27 cellular contexts compared by ENCODE assay signal in genomic region chr2:209367091-209367747, GRCh38. TPM values are rescaled to one million over a fixed set of nuclear protein-coding genes. Genes with fewer than 3 reads are reported as not detected.
DNase-seq lines count a peak whose midpoint lies in the region; ATAC-seq, FAIRE-seq and TF ChIP-seq lines count a peak whose summit lies in the region.
"Had no signal": no experiment of that assay in that cellular context is flagged by ENCODE, and none has a peak within 500 bp of the region (broad histone marks: within the 10 kb centered on the region; RNA-seq: fewer than 3 reads in every experiment).

No MANE protein-coding gene starts in this region.

- H2AFZ ChIP-seq in ACC112 (ENCODE audit: low read length, unreplicated experiment) (no peak overlapping the region), astrocyte (ENCODE audit: low read depth, low read length) (no peak overlapping the region)

- peaks cover 27% of the 10 kb centered on the region for H3K4me1 ChIP-seq in ACC112 (ENCODE audit: control insufficient read depth, insufficient read depth, low read length, unreplicated experiment)
- H3K4me1 ChIP-seq in astrocyte (ENCODE audit: insufficient read depth, low read length) = peaks cover 22% of the 10 kb centered on the region
- H3K4me1 ChIP-seq in foreskin keratinocyte = peaks cover 27% of the 10 kb centered on the region
- H3K4me1 ChIP-seq: BLaER1, colonic mucosa had no signal

- H3K9ac ChIP-seq in astrocyte (ENCODE audit: low read length) = no peak overlapping the region
- H3K9ac ChIP-seq: BLaER1 had no signal

- H3K36me3 ChIP-seq in ACC112 (ENCODE audit: insufficient read depth, low read length) = no peaks in the 10 kb centered on the region; the same call in 1 of the 2 replicates
- H3K36me3 ChIP-seq in astrocyte (ENCODE audit: insufficient read depth, low read length) = no peaks in the 10 kb centered on the region
- H3K36me3 ChIP-seq: BLaER1, colonic mucosa, neutrophil, upper lobe of left lung had no signal

- H3K9me3 ChIP-seq in astrocyte (ENCODE audit: insufficient read depth, low read depth, low read length) = no peaks in the 10 kb centered on the region
- H3K9me3 ChIP-seq: BLaER1, colonic mucosa, neutrophil, upper lobe of left lung had no signal

- no peaks in the 10 kb centered on the region for H4K20me1 ChIP-seq in astrocyte (ENCODE audit: insufficient read depth, low read length)
- H4K20me1 ChIP-seq: BLaER1 had no signal

- H3K36me3 Mint-ChIP-seq in HFFc6 (ENCODE audit: low read depth) = peaks cover 7% of the 10 kb centered on the region
- no peaks in the 10 kb centered on the region for H3K36me3 Mint-ChIP-seq in astrocyte (ENCODE audit: low read depth, unreplicated experiment)

- H3K27ac ChIP-seq in ACC112 (ENCODE audit: low read depth, low read length) = peak overlapping the region; percentile 21; the same call in 1 of the 2 replicates
- H3K27ac ChIP-seq in astrocyte (ENCODE audit: low read depth, low read length) = no peak overlapping the region
- H3K27ac ChIP-seq in foreskin keratinocyte = peak overlapping the region; percentile 50
- H3K27ac ChIP-seq: BLaER1, colonic mucosa, neutrophil, SK-N-MC, upper lobe of left lung had no signal

- H3K4me1 Mint-ChIP-seq in HFFc6 (ENCODE audit: low read depth) = peaks cover 35% of the 10 kb centered on the region
- H3K4me1 Mint-ChIP-seq in astrocyte (ENCODE audit: low read depth, unreplicated experiment) = peaks cover 3% of the 10 kb centered on the region

- no peak for FAIRE-seq in astrocyte (lab: Jason Lieb, UNC)

- H3K4me3 ChIP-seq in ACC112 (ENCODE audit: low read depth, low read length) (no peak overlapping the region), astrocyte (ENCODE audit: insufficient read depth, low read depth, low read length) (no peak overlapping the region)
- H3K4me3 ChIP-seq: BLaER1, colonic mucosa, SK-N-MC, upper lobe of left lung had no signal

- peak overlapping the region; percentile 13; the same call in 1 of the 2 replicates for H3K27ac Mint-ChIP-seq in HFFc6
- H3K27ac Mint-ChIP-seq in astrocyte (ENCODE audit: unreplicated experiment) = no peak overlapping the region
- H3K27ac Mint-ChIP-seq: effector memory CD8-positive, alpha-beta T cell had no signal

- DNase-seq in HFFc6 = no peak
- peak; percentile 44 for DNase-seq in astrocyte (ENCODE audit: low read depth)
- peak in 1 of 2 donors; percentile 35 for DNase-seq in foreskin keratinocyte
- no peak for DNase-seq in DMS53 (lab: John Stamatoyannopoulos, UW)
- DNase-seq in NK-92 treated with Interleukin-12 subunit alpha and Interleukin-12 subunit beta, amount 100 ng/mL, for 24 hours (lab: John Stamatoyannopoulos, UW) = no peak
- DNase-seq in middle frontal gyrus (ENCODE audit: extremely low spot score, low spot score) = no peak
- DNase-seq: ACHN; activated CD4-positive, alpha-beta T cell treated with anti-CD3 and anti-CD28 coated beads for 4 hours; activated T-cell treated with anti-CD3 and anti-CD28 coated beads, Interleukin-2, amount 50 U/mL, for 4 hours; colonic mucosa; COR-L47; effector memory CD8-positive, alpha-beta T cell; head of caudate nucleus; KG1; left colon; mesenchymal stem cell; MV-4-11; NCI-H1694 treated with DMSO at 0.1 percent for 48 hours; NCI-H2171 treated with DMSO at 0.1 percent for 48 hours; NCI-H526; RPMI8226; upper lobe of left lung had no signal

- no peak for TF ChIP-seq CTCF in HFFc6 (IDR thresholded peaks at IDR 0.05)
- TF ChIP-seq CTCF in astrocyte (IDR thresholded peaks at IDR 0.05; ENCODE audit: insufficient read depth, low read depth, low read length) = no peak
- no peak for TF ChIP-seq CTCF in foreskin keratinocyte (conservative IDR thresholded peaks at IDR 0.05)

- H3K4me3 Mint-ChIP-seq in HFFc6 (peak overlapping the region; percentile 7; the same call in 1 of the 2 replicates), astrocyte (ENCODE audit: unreplicated experiment) (no peak overlapping the region)
- H3K4me3 Mint-ChIP-seq: activated T-cell treated with anti-CD3 and anti-CD28 coated beads, Interleukin-2, amount 50 U/mL, for 4 hours; effector memory CD8-positive, alpha-beta T cell had no signal

- H3K27me3 Mint-ChIP-seq in HFFc6 (ENCODE audit: insufficient read depth) (no peaks in the 10 kb centered on the region), astrocyte (ENCODE audit: low read depth, unreplicated experiment) (no peaks in the 10 kb centered on the region)
- H3K27me3 Mint-ChIP-seq: effector memory CD8-positive, alpha-beta T cell had no signal

- ATAC-seq in foreskin keratinocyte (no peak), HG03135 (IDR thresholded peaks at IDR 0.05; ENCODE audit: unreplicated experiment) (no peak)
- ATAC-seq: activated T-cell treated with anti-CD3 and anti-CD28 coated beads, Interleukin-2, amount 50 U/mL, for 4 hours; effector memory CD8-positive, alpha-beta T cell; left colon had no signal

- no peak overlapping the region for H3K4me2 ChIP-seq in astrocyte (ENCODE audit: low read length)
- H3K4me2 ChIP-seq: BLaER1 had no signal

- H3K27me3 ChIP-seq in ACC112 (ENCODE audit: insufficient read depth, low read length) (no peaks in the 10 kb centered on the region), astrocyte (ENCODE audit: insufficient read depth, low read length) (no peaks in the 10 kb centered on the region), foreskin keratinocyte (no peaks in the 10 kb centered on the region)
- H3K27me3 ChIP-seq: BLaER1, colonic mucosa, neutrophil, upper lobe of left lung had no signal

- H3K79me2 ChIP-seq in ACC112 (ENCODE audit: control insufficient read depth, insufficient read depth, low read length, unreplicated experiment) = no peaks in the 10 kb centered on the region
- no peaks in the 10 kb centered on the region for H3K79me2 ChIP-seq in astrocyte (ENCODE audit: insufficient read depth, low read length)

- H3K9me3 Mint-ChIP-seq in HFFc6 (peaks cover 7% of the 10 kb centered on the region), astrocyte (ENCODE audit: unreplicated experiment) (peaks cover 7% of the 10 kb centered on the region)

RNA-seq across cellular contexts. Expression of gene MAP2, which starts 56.6 kb away (rescaled TPM):
- 1 to 10 TPM; 1.0 to 2.0 (median 1.6) TPM for total RNA-seq in HFFc6 (2021; fragmentation: NEBNext Ultra II Directional; extraction: Animal tissue kit (Norgen Biotek cat#: 25700))
- total RNA-seq in astrocyte (11.8 and 15.9 TPM in 2 replicates), foreskin keratinocyte (7.4 and 9.1 TPM in 2 replicates)
- 3.1 and 3.6 TPM in 2 replicates for polyA plus RNA-seq in foreskin keratinocyte
